Comparison of ENCODE assay signal across 6 cellular contexts in the genomic region with DNA sequence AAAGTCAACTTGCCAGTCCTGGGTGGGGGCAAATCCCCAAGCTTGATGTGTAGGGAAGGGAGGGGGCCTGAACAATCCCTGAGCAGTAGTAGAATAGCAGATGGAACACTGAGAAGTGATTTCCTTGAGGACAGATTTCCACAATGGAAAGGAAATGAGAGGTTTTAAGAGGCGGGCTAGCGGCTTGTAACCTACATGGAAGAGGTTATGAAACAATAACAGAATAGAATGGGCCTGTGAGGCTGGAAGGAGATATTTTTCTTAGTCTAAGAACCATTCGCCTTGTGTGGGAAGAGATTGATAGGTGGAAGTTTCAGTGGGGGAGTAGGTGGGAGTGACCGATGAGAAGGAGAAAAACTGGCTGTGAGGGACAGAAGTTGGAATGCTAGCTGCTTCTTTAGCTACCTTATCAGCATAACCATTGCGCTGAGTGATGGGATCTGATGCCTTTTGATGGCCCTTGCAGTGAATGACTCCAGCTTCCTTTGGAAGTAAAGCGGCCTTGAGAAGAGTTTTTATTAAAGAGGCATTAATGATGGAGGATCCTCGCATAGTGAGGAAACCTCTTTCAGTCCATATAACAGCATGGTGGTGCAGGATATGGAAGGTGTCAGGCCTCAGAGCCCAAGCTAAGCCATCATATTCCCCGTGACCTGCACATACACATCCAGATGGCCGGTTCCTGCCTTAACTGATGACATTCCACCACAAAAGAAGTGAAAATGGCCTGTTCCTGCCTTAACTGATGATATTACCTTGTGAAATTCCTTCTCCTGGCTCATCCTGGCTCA. TPM values are rescaled to one million over a fixed set of nuclear protein-coding genes. Genes with fewer than 3 reads are reported as not detected.
DNase-seq lines count a peak whose midpoint lies in the region; ATAC-seq, FAIRE-seq and TF ChIP-seq lines count a peak whose summit lies in the region.
"Not testable (repeated sequence)": the region's sequence is repeated elsewhere in the genome, so short reads cannot be mapped to it uniquely, and the experiment has no call there.

No MANE protein-coding gene starts in this region.

- DNase-seq in dermis blood vessel endothelial cell: peak; percentile 54
- peak; percentile 80 for DNase-seq in endothelial cell of umbilical vein (ENCODE audit: low read depth, low spot score)
- DNase-seq in lung (ENCODE audit: low spot score): peak; percentile 17
- DNase-seq in nephron progenitor cell: not testable (repeated sequence)
- peak; percentile 34 for DNase-seq in osteocyte (ENCODE audit: extremely low spot score, unreplicated experiment)

- not testable (repeated sequence) for H3K27ac ChIP-seq in HEK293 (ENCODE audit: extremely low read depth, low read depth, low read length); endothelial cell of umbilical vein (ENCODE audit: insufficient read depth, low read depth, low read length); lung (ENCODE audit: low read depth in 1 of 2, low read length in 1 of 2)

- H3K27me3 Mint-ChIP-seq in nephron progenitor cell (ENCODE audit: low read depth, poor library complexity); osteocyte (ENCODE audit: unreplicated experiment): not testable (repeated sequence)

- not testable (repeated sequence) for TF ChIP-seq POLR2A in endothelial cell of umbilical vein (IDR thresholded peaks at IDR 0.05; ENCODE audit: low read depth, low read length)

- H3K4me2 ChIP-seq in endothelial cell of umbilical vein (ENCODE audit: insufficient read depth, low read length): not testable (repeated sequence)

- not testable (repeated sequence) for ATAC-seq in lung (ENCODE audit: insufficient read depth, low FRiP score)

- not testable (repeated sequence) for H3K4me1 ChIP-seq in HEK293 (ENCODE audit: control insufficient read depth, insufficient read depth, low read length); endothelial cell of umbilical vein (ENCODE audit: control insufficient read depth, extremely low read depth, insufficient read depth, low read length); lung (ENCODE audit: control insufficient read depth in 2 of 2, insufficient read depth in 2 of 2, low read length in 2 of 2)

- not testable (repeated sequence) for FAIRE-seq in endothelial cell of umbilical vein (lab: Jason Lieb, UNC)

- H3K9me3 ChIP-seq in HEK293 (ENCODE audit: control insufficient read depth, insufficient read depth, low read depth, low read length); endothelial cell of umbilical vein (replicated peaks; ENCODE audit: control insufficient read depth, insufficient read depth, low read length); lung (ENCODE audit: control insufficient read depth in 2 of 2, insufficient read depth in 1 of 2, low read length in 1 of 2): not testable (repeated sequence)

- peaks cover 19% of the 10 kb centered on the region for H3K9me3 Mint-ChIP-seq in nephron progenitor cell
- H3K9me3 Mint-ChIP-seq in osteocyte (ENCODE audit: unreplicated experiment): not testable (repeated sequence)

- TF ChIP-seq CTCF in HEK293 (tag by site-specific recombination; IDR thresholded peaks at IDR 0.05); endothelial cell of umbilical vein (IDR thresholded peaks at IDR 0.05; ENCODE audit: extremely low read depth in 1 of 2, insufficient read depth in 1 of 2, low read depth in 1 of 2, low read length in 2 of 2); lung (IDR thresholded peaks at IDR 0.05; ENCODE audit: control extremely low read depth, extremely low read depth); nephron progenitor cell (IDR thresholded peaks at IDR 0.05); osteocyte (IDR thresholded peaks at IDR 0.05): not testable (repeated sequence)

- not testable (repeated sequence) for H3K9ac ChIP-seq in endothelial cell of umbilical vein (replicated peaks; ENCODE audit: extremely low read depth, insufficient read depth, low read length)

- POLR2A ChIA-PET in HEK293 (lab: Yijun Ruan, JAX); endothelial cell of umbilical vein (lab: Charles Lee): not testable (repeated sequence)

- peak overlapping the region; percentile 43 for H3K27ac Mint-ChIP-seq in nephron progenitor cell
- H3K27ac Mint-ChIP-seq in osteocyte (ENCODE audit: unreplicated experiment): not testable (repeated sequence)

- H3K4me3 Mint-ChIP-seq in nephron progenitor cell; osteocyte (ENCODE audit: unreplicated experiment): not testable (repeated sequence)

- not testable (repeated sequence) for BruUV-seq in endothelial cell of umbilical vein (replicated peaks; lab: Mats Ljungman, UMichigan)

- intact Hi-C loops in endothelial cell of umbilical vein (cut with micrococcal nuclease): not testable (repeated sequence)

- peak overlapping the region; percentile 37 for H2AFZ ChIP-seq in endothelial cell of umbilical vein (ENCODE audit: low read depth, low read length)

- not testable (repeated sequence) for H3K4me3 ChIP-seq in HEK293 (ENCODE audit: low read depth, low read length); endothelial cell of umbilical vein (replicated peaks in 1 of 3; ENCODE audit: insufficient read depth in 1 of 3, low read depth in 1 of 3, low read length in 3 of 3); lung

- H3K36me3 ChIP-seq in HEK293 (ENCODE audit: control insufficient read depth in 2 of 2, insufficient read depth in 1 of 2, low read length in 2 of 2); endothelial cell of umbilical vein (ENCODE audit: control insufficient read depth in 2 of 2, extremely low read depth in 1 of 2, insufficient read depth in 2 of 2, low read length in 2 of 2); lung (ENCODE audit: control insufficient read depth in 2 of 2, insufficient read depth in 2 of 2, low read length in 2 of 2): not testable (repeated sequence)

- peaks cover 13% of the 10 kb centered on the region for H3K4me1 Mint-ChIP-seq in nephron progenitor cell
- not testable (repeated sequence) for H3K4me1 Mint-ChIP-seq in osteocyte (ENCODE audit: unreplicated experiment)

- H3K9me1 ChIP-seq in endothelial cell of umbilical vein (replicated peaks; ENCODE audit: control insufficient read depth, extremely low read depth, insufficient read depth, low read length): not testable (repeated sequence)

- dilution Hi-C loops in endothelial cell of umbilical vein (cut with MboI; ENCODE audit: extremely low pct_ligation_motif_present, low sequenced_read_pairs): not testable (repeated sequence)

- H4K20me1 ChIP-seq in endothelial cell of umbilical vein (replicated peaks; ENCODE audit: control insufficient read depth, extremely low read depth, insufficient read depth, low read length): not testable (repeated sequence)

- H3K27me3 ChIP-seq in endothelial cell of umbilical vein (ENCODE audit: control insufficient read depth in 2 of 2, insufficient read depth in 2 of 2, low read length in 2 of 2); lung (ENCODE audit: control insufficient read depth, insufficient read depth): not testable (repeated sequence)

- CTCF ChIA-PET in HEK293 (lab: Yijun Ruan, JAX); endothelial cell of umbilical vein (lab: Charles Lee): not testable (repeated sequence)

- H3K79me2 ChIP-seq in endothelial cell of umbilical vein (ENCODE audit: control insufficient read depth, insufficient read depth, low read length): not testable (repeated sequence)

- not testable (repeated sequence) for H3K36me3 Mint-ChIP-seq in nephron progenitor cell (ENCODE audit: low read depth); osteocyte (ENCODE audit: unreplicated experiment)

- 87 to 90% methylated on average over 9 of the region's 9 CpGs for WGBS in lung, 2 donors

TF ChIP-seq in HEK293, 187 proteins besides CTCF, POLR2A, EP300 and RAD21:
- TF ChIP-seq ZNF600 (tag by site-specific recombination; IDR thresholded peaks at IDR 0.05): 0 out of 2 replicates have a peak, but pooled peaks have one; percentile 42

RNA-seq across cellular contexts. Expression of a gene that starts 46.1 kb away (rescaled TPM):
- total RNA-seq in dermis blood vessel endothelial cell (73.7 and 75.9 TPM in 2 replicates), endothelial cell of umbilical vein (63.1 and 68.3 TPM in 2 replicates), lung (10 to 100 TPM; 35.5 to 61.2 TPM), osteocyte (46.5 and 49.8 TPM in 2 replicates)
- polyA plus RNA-seq in endothelial cell of umbilical vein (55.1 and 96.2 TPM in 2 replicates), lung (10 to 100 TPM; 32.3 to 66.0 TPM)
- 62.0 and 82.6 TPM in 2 replicates for polyA plus RNA-seq in endothelial cell of umbilical vein (2011; cell fraction: cytosol; rRNA removed)
- 65.4 and 105 TPM in 2 replicates for polyA plus RNA-seq in endothelial cell of umbilical vein (2011; cell fraction: nucleus; rRNA removed)
- polyA plus RNA-seq in endothelial cell of umbilical vein (2012): 56.9 and 72.9 TPM in 2 replicates
- 49.1 and 51.6 TPM in 2 replicates for polyA minus RNA-seq in endothelial cell of umbilical vein
- 57.5 TPM for polyA minus RNA-seq in endothelial cell of umbilical vein (2011; cell fraction: cytosol; rRNA and poly(A)+ RNA removed)
- 22.0 and 39.5 TPM in 2 replicates for polyA minus RNA-seq in endothelial cell of umbilical vein (2011; cell fraction: nucleus; rRNA and poly(A)+ RNA removed)
